ENCODE assay signal across 8 cellular contexts in genomic region chr2:136206613-136207012, GRCh38.
DNase-seq lines count a peak whose midpoint lies in the region; ATAC-seq and TF ChIP-seq lines count a peak whose summit lies in the region.

No MANE protein-coding gene starts in this region.

- H3K4me3 Mint-ChIP-seq in stimulated activated naive B cell treated with anti-CD40 and anti-IgM and Interleukin-4, amounts not matched to agents 10 μg/mL and 1 μg/mL and 100 μg/mL, for 72 hours, result peak overlapping the region; percentile 56 to 66

- DNase-seq in stimulated activated CD4-positive, alpha-beta T cell treated with anti-CD3 and anti-CD28 coated beads, Interleukin-12 subunit alpha, Interleukin-12 subunit beta, amount 100 ng/mL, for 48 hours (ENCODE audit: low read depth in 2 of 3, low spot score in 1 of 3), result peak in 2 of 3 donors; percentile 15 to 37
- no peak for DNase-seq in stimulated activated CD4-positive, alpha-beta T cell treated with anti-CD3 and anti-CD28 coated beads, Interleukin-4, amount 100 ng/mL, for 4 hours
- DNase-seq in NCI-H526 treated with DMSO at 0.1 percent for 48 hours (lab: John Stamatoyannopoulos, UW) (peak; percentile 88), medulla oblongata (ENCODE audit: extremely low spot score) (no peak), cerebellum (ENCODE audit: low spot score) (no peak), upper lobe of right lung (no peak)
- peak; percentile 91 for DNase-seq in stimulated activated naive B cell treated with anti-CD40 and anti-IgM and Interleukin-4, amounts not matched to agents 10 μg/mL and 1 μg/mL and 100 μg/mL, for 72 hours

- no peaks in the 10 kb centered on the region for H3K9me3 ChIP-seq in upper lobe of right lung

- H3K27me3 Mint-ChIP-seq in stimulated activated naive B cell treated with anti-CD40 and anti-IgM and Interleukin-4, amounts not matched to agents 10 μg/mL and 1 μg/mL and 100 μg/mL, for 72 hours, result no peaks in the 10 kb centered on the region

- peaks cover 53 to 69% of the 10 kb centered on the region in 2 donors for H3K4me1 Mint-ChIP-seq in stimulated activated naive B cell treated with anti-CD40 and anti-IgM and Interleukin-4, amounts not matched to agents 10 μg/mL and 1 μg/mL and 100 μg/mL, for 72 hours

- H3K27ac ChIP-seq in upper lobe of right lung, result no peak overlapping the region

- peak; percentile 82 for ATAC-seq in HG02970 (IDR thresholded peaks at IDR 0.05; ENCODE audit: low FRiP score, unreplicated experiment)
- peak; percentile 85 to 87 for ATAC-seq in stimulated activated naive B cell treated with anti-CD40 and anti-IgM and Interleukin-4, amounts not matched to agents 10 μg/mL and 1 μg/mL and 100 μg/mL, for 72 hours (replicated peaks)
- ATAC-seq in upper lobe of right lung, result no peak

- peak overlapping the region; percentile 96 for H3K27ac Mint-ChIP-seq in stimulated activated naive B cell treated with anti-CD40 and anti-IgM and Interleukin-4, amounts not matched to agents 10 μg/mL and 1 μg/mL and 100 μg/mL, for 72 hours

- TF ChIP-seq CTCF in upper lobe of right lung (IDR thresholded peaks at IDR 0.05), result no peak

- peaks cover 5% of the 10 kb centered on the region for H3K27me3 ChIP-seq in upper lobe of right lung

- no peak overlapping the region for H3K4me3 ChIP-seq in upper lobe of right lung

- H3K36me3 ChIP-seq in upper lobe of right lung, result no peaks in the 10 kb centered on the region

- peaks cover 17% of the 10 kb centered on the region in 2 donors for H3K9me3 Mint-ChIP-seq in stimulated activated naive B cell treated with anti-CD40 and anti-IgM and Interleukin-4, amounts not matched to agents 10 μg/mL and 1 μg/mL and 100 μg/mL, for 72 hours

- intact Hi-C loops in upper lobe of right lung (cut with DNase I), result no loop called here

- H3K4me1 ChIP-seq in upper lobe of right lung, result peaks cover 3% of the 10 kb centered on the region

- peaks cover 7 to 16% of the 10 kb centered on the region in 2 donors for H3K36me3 Mint-ChIP-seq in stimulated activated naive B cell treated with anti-CD40 and anti-IgM and Interleukin-4, amounts not matched to agents 10 μg/mL and 1 μg/mL and 100 μg/mL, for 72 hours

Comparison
In these comparisons a context has a peak if more than half of its experiments do, and no peak if none do; other contexts are left out.
1. DNase-seq: peak in stimulated activated CD4-positive, alpha-beta T cell treated with anti-CD3 and anti-CD28 coated beads, Interleukin-12 subunit alpha, Interleukin-12 subunit beta, amount 100 ng/mL, for 48 hours (2 of 3), NCI-H526 treated with DMSO at 0.1 percent for 48 hours (single experiment) and stimulated activated naive B cell treated with anti-CD40 and anti-IgM and Interleukin-4, amounts not matched to agents 10 μg/mL and 1 μg/mL and 100 μg/mL, for 72 hours (single experiment); none in stimulated activated CD4-positive, alpha-beta T cell treated with anti-CD3 and anti-CD28 coated beads, Interleukin-4, amount 100 ng/mL, for 4 hours (0 of 2), medulla oblongata (single experiment), cerebellum (single experiment) and upper lobe of right lung (single experiment).